5 cellular contexts compared by ENCODE assay signal in the genomic region with DNA sequence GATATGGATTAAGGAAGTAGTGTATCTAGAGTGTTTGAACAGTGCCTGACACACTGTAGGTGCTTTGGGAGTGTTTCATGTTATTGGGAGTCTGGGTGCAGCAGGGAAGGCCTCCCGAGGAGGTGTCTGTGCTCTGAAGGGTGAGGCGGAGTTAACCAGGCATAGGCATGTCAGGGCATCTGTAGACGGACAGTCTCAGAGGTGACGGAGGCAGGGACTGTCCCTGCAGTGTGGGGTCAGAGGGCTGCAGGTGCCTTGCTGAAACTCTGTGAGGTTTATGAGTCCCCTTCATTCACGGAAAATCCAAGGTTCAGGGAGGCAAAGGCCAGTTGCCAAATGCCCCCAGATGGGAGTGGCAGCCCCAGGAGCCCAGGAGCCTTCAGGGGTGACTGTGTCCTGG. TPM values are rescaled to one million over a fixed set of nuclear protein-coding genes. Genes with fewer than 3 reads are reported as not detected.
"Had no signal": no experiment of that assay in that cellular context is flagged by ENCODE, and none has a peak within 500 bp of the region (broad histone marks: within the 10 kb centered on the region; RNA-seq: fewer than 3 reads in every experiment).

No MANE protein-coding gene starts in this region.

RNA-seq across cellular contexts. Expression of gene LGALS9C, which starts 0.8 kb away (rescaled TPM):
- total RNA-seq: LHCN-M2, MCF 10A, Right ventricle myocardium inferior, RPMI7951, SJSA1 had no signal
